In genomic region chr1:32464716-32465540, GRCh38 we compare ENCODE assay signal across 8 cellular contexts. TPM values are rescaled to one million over a fixed set of nuclear protein-coding genes. Genes with fewer than 3 reads are reported as not detected.
DNase-seq lines count a peak whose midpoint lies in the region; ATAC-seq and TF ChIP-seq lines count a peak whose summit lies in the region.

Gene ZBTB8B, plus strand, starts transcription at chr1:32465072. Its CDS starts 5,553 bp downstream, at chr1:32470625.

- H3K4me1 Mint-ChIP-seq in GM23338: peaks cover 3% of the 10 kb centered on the region; the same call in 2 of the 3 replicates
- peaks cover 12% of the 10 kb centered on the region for H3K4me1 Mint-ChIP-seq in activated naive CD8-positive, alpha-beta T cell treated with anti-CD3 and anti-CD28 coated beads for 36 hours
- H3K4me1 Mint-ChIP-seq in neural progenitor cell: peaks cover 10% of the 10 kb centered on the region

- H3K9me3 Mint-ChIP-seq in GM23338 (0 out of 3 replicates have a peak, but pooled peaks cover 3% of the 10 kb centered on the region), neural progenitor cell (no peaks in the 10 kb centered on the region)
- no peaks in the 10 kb centered on the region for H3K9me3 Mint-ChIP-seq in activated naive CD8-positive, alpha-beta T cell treated with anti-CD3 and anti-CD28 coated beads for 36 hours

- TF ChIP-seq CTCF in GM23338 (conservative IDR thresholded peaks at IDR 0.05; ENCODE audit: low read depth in 2 of 2) (no peak), neural progenitor cell (IDR thresholded peaks at IDR 0.05) (no peak), tibial nerve (IDR thresholded peaks at IDR 0.05) (peak in 3 of 5 experiments; percentile 10 to 42 (median 16)), OCI-LY7 (conservative IDR thresholded peaks at IDR 0.05; ENCODE audit: low read length) (no peak)

- H3K4me1 ChIP-seq in GM23338 (ENCODE audit: insufficient read depth): peaks cover 8% of the 10 kb centered on the region; the same call in 1 of the 2 replicates
- H3K4me1 ChIP-seq in neural progenitor cell: peaks cover 8% of the 10 kb centered on the region
- peaks cover 0 to 17% (median 11%) of the 10 kb centered on the region in 4 donors for H3K4me1 ChIP-seq in tibial nerve
- no peaks in the 10 kb centered on the region for H3K4me1 ChIP-seq in OCI-LY7 (ENCODE audit: insufficient read depth, low read length, poor library complexity, severe bottlenecking)

- ATAC-seq in GM23338: peak; percentile 99

- H3K4me2 ChIP-seq in GM23338: peak within 1 kb of the TSS; percentile 88
- H3K4me2 ChIP-seq in neural progenitor cell: peak within 1 kb of the TSS; percentile 88
- no peak within 1 kb of the TSS for H3K4me2 ChIP-seq in OCI-LY7 (ENCODE audit: low read length)

- BruUV-seq in OCI-LY7 (replicated peaks; lab: Mats Ljungman, UMichigan): no TSS peak

- H3K4me3 ChIP-seq in GM23338 (peak within 1 kb of the TSS; percentile 87), neural progenitor cell (peak within 1 kb of the TSS; percentile 73), tibial nerve (peak within 1 kb of the TSS; percentile 25 to 55 (median 39)), OCI-LY7 (ENCODE audit: low read depth, low read length, poor library complexity, severe bottlenecking) (no peak within 1 kb of the TSS)

- intact Hi-C loops in head of caudate nucleus (cut with DNase I): no loop called here
- intact Hi-C loops in OCI-LY7 (cut with micrococcal nuclease; ENCODE audit: unreplicated experiment): no loop called here

- H2AFZ ChIP-seq in GM23338 (peak within 1 kb of the TSS; percentile 94), neural progenitor cell (replicated peaks) (peak within 1 kb of the TSS; percentile 88), OCI-LY7 (ENCODE audit: low read length) (no peak within 1 kb of the TSS)

- CTCF ChIA-PET in OCI-LY7 (lab: Charles Lee; ENCODE audit: unreplicated experiment): no interaction called here

- no peaks in the 10 kb centered on the region for H3K27me3 ChIP-seq in GM23338 (ENCODE audit: insufficient read depth)
- peaks cover 3% of the 10 kb centered on the region for H3K27me3 ChIP-seq in neural progenitor cell
- H3K27me3 ChIP-seq in tibial nerve: peaks cover 0 to 52% of the 10 kb centered on the region in 2 donors

- H3K4me3 Mint-ChIP-seq in GM23338 (peak within 1 kb of the TSS; percentile 98), neural progenitor cell (peak within 1 kb of the TSS; percentile 97)
- H3K4me3 Mint-ChIP-seq in activated naive CD8-positive, alpha-beta T cell treated with anti-CD3 and anti-CD28 coated beads for 36 hours: peak within 1 kb of the TSS; percentile 50

- DNase-seq in GM23338 (ENCODE audit: low spot score): peak; percentile 99
- peak; percentile 100 for DNase-seq in NCI-H774 (lab: John Stamatoyannopoulos, UW)
- peak; percentile 66 for DNase-seq in activated naive CD8-positive, alpha-beta T cell treated with anti-CD3 and anti-CD28 coated beads for 36 hours
- peak; percentile 72 to 92 (median 85) for DNase-seq in head of caudate nucleus
- peak; percentile 98 for DNase-seq in neural progenitor cell (ENCODE audit: low spot score)
- DNase-seq in tibial nerve (ENCODE audit: low spot score in 2 of 2): peak; percentile 22 to 32
- DNase-seq in effector CD4-positive, alpha-beta T cell: no peak
- DNase-seq in OCI-LY7 (ENCODE audit: low spot score): no peak

- no peaks in the 10 kb centered on the region; the same call in 2 of the 3 replicates for H3K36me3 Mint-ChIP-seq in GM23338 (ENCODE audit: low read depth)
- H3K36me3 Mint-ChIP-seq in activated naive CD8-positive, alpha-beta T cell treated with anti-CD3 and anti-CD28 coated beads for 36 hours: no peaks in the 10 kb centered on the region
- no peaks in the 10 kb centered on the region for H3K36me3 Mint-ChIP-seq in neural progenitor cell

- H3K9me3 ChIP-seq in neural progenitor cell (ENCODE audit: low read depth) (no peaks in the 10 kb centered on the region), tibial nerve (peaks cover 0 to 1% (median 0%) of the 10 kb centered on the region in 4 donors), OCI-LY7 (ENCODE audit: low read length) (no peaks in the 10 kb centered on the region)

- H3K27ac ChIP-seq in GM23338 (ENCODE audit: low read depth): 0 out of 2 replicates have a peak within 1 kb of the TSS, but pooled peaks have one; percentile 2
- H3K27ac ChIP-seq in neural progenitor cell: no peak within 1 kb of the TSS
- no peak within 1 kb of the TSS for H3K27ac ChIP-seq in tibial nerve
- H3K27ac ChIP-seq in OCI-LY7 (ENCODE audit: low read depth, low read length, poor library complexity, severe bottlenecking): no peak within 1 kb of the TSS

- POLR2A ChIA-PET in OCI-LY7 (lab: Charles Lee): interaction anchor here (0.6 kb wide), 1 partner anchor 331 kb away, joined by 3 read pairs; no protein-coding TSS in a partner anchor

- H3K9me2 ChIP-seq in GM23338 (ENCODE audit: insufficient read depth): no peaks in the 10 kb centered on the region
- no peaks in the 10 kb centered on the region for H3K9me2 ChIP-seq in OCI-LY7 (ENCODE audit: insufficient read depth, low read length)

- H3K36me3 ChIP-seq in GM23338 (ENCODE audit: insufficient read depth) (no peaks in the 10 kb centered on the region), neural progenitor cell (no peaks in the 10 kb centered on the region), tibial nerve (no peaks in the 10 kb centered on the region), OCI-LY7 (ENCODE audit: insufficient read depth, low read length) (no peaks in the 10 kb centered on the region)

- H3K79me2 ChIP-seq in GM23338 (replicated peaks; ENCODE audit: insufficient read depth): peaks cover 15% of the 10 kb centered on the region
- H3K79me2 ChIP-seq in neural progenitor cell (ENCODE audit: low read depth): peaks cover 23% of the 10 kb centered on the region
- no peaks in the 10 kb centered on the region for H3K79me2 ChIP-seq in OCI-LY7 (ENCODE audit: insufficient read depth, low read depth, low read length)

- no peaks in the 10 kb centered on the region for H3F3A ChIP-seq in GM23338 (replicated peaks; ENCODE audit: low read depth)
- no peaks in the 10 kb centered on the region for H3F3A ChIP-seq in neural progenitor cell (ENCODE audit: low read depth)

- H4K20me1 ChIP-seq in GM23338 (replicated peaks; ENCODE audit: insufficient read depth) (no peaks in the 10 kb centered on the region; the same call in 1 of the 2 replicates), neural progenitor cell (ENCODE audit: low read depth) (no peaks in the 10 kb centered on the region), OCI-LY7 (ENCODE audit: insufficient read depth, low read length) (no peaks in the 10 kb centered on the region)

- 0 to 3% methylated on average over 26 to 60 of the region's 64 CpGs for WGBS in tibial nerve, 2 donors

- H3K9ac ChIP-seq in neural progenitor cell: no peak within 1 kb of the TSS

- no peak within 1 kb of the TSS for H3K27ac Mint-ChIP-seq in GM23338
- H3K27ac Mint-ChIP-seq in activated naive CD8-positive, alpha-beta T cell treated with anti-CD3 and anti-CD28 coated beads for 36 hours: no peak within 1 kb of the TSS
- H3K27ac Mint-ChIP-seq in neural progenitor cell: peak within 1 kb of the TSS; percentile 39

- no peak for TF ChIP-seq POLR2A in tibial nerve (IDR thresholded peaks at IDR 0.05)

- TF ChIP-seq EP300 in tibial nerve (IDR thresholded peaks at IDR 0.05): no peak

- H3K27me3 Mint-ChIP-seq in GM23338 (ENCODE audit: insufficient read depth, low read depth, poor library complexity) (peaks cover 10% of the 10 kb centered on the region), neural progenitor cell (ENCODE audit: insufficient read depth, low read depth) (peaks cover 6% of the 10 kb centered on the region)
- peaks cover 56% of the 10 kb centered on the region for H3K27me3 Mint-ChIP-seq in activated naive CD8-positive, alpha-beta T cell treated with anti-CD3 and anti-CD28 coated beads for 36 hours

TF ChIP-seq in GM23338, 12 proteins besides CTCF, POLR2A, EP300 and RAD21:
- TF ChIP-seq ETS1 (IDR thresholded peaks at IDR 0.05) (peak; percentile 87), ZNF331 (CRISPR knock-in tag; IDR thresholded peaks at IDR 0.05; ENCODE audit: low read depth) (no peak), POLR2AphosphoS5 (IDR thresholded peaks at IDR 0.05; ENCODE audit: low read depth) (peak; percentile 93), CREB1 (CRISPR knock-in tag; IDR thresholded peaks at IDR 0.05; ENCODE audit: low read depth) (peak; percentile 62; the same call in 1 of the 2 replicates), EZH2phosphoT487 (IDR thresholded peaks at IDR 0.05; ENCODE audit: unreplicated experiment) (no peak)

RNA-seq across cellular contexts. Expression of gene ZBTB8B, which starts in this region (rescaled TPM):
- 3.8 and 4.2 TPM in 2 replicates for total RNA-seq in GM23338 (2014; rRNA removed; shearing (Covaris generic))
- polyA plus RNA-seq in GM23338 (2016; fragmentation: Nextera tagmentation; extraction: Ambion mirVana): 0.95 and 1.1 TPM in 2 replicates
- total RNA-seq in activated naive CD8-positive, alpha-beta T cell treated with anti-CD3 and anti-CD28 coated beads for 36 hours: not detected
- total RNA-seq in neural progenitor cell (ENCODE audit: low replicate concordance) (4.2 and 5.6 TPM in 2 replicates), tibial nerve (under 1 TPM in 1 of 4 donors, not detected in 3; 0.21 TPM), OCI-LY7 (2022) (not detected in 2 replicates)
- total RNA-seq in OCI-LY7 (2014; rRNA removed; shearing (Covaris generic)): 0.03 TPM in 1 of 2 replicates, not detected in the other

Comparison
In these comparisons a context has a peak if more than half of its experiments do, and no peak if none do; other contexts are left out.
1. Peak in DNase-seq in activated naive CD8-positive, alpha-beta T cell treated with anti-CD3 and anti-CD28 coated beads for 36 hours; RNA of the gene not detected or under 1 TPM.
2. Peak in DNase-seq and H3K4me3 ChIP-seq in tibial nerve; RNA of the gene not detected or under 1 TPM.
3. DNase-seq: peak in GM23338 (single experiment), NCI-H774 (single experiment), head of caudate nucleus (42 of 42) and neural progenitor cell (single experiment); none in effector CD4-positive, alpha-beta T cell (single experiment) and OCI-LY7 (single experiment).
4. CTCF ChIP-seq: peak in tibial nerve (3 of 5); none in GM23338 (0 of 2), neural progenitor cell (single experiment) and OCI-LY7 (single experiment).
5. Peak in every context shown above with its lines, with median percentiles within 50 percentile points of each other: H3K4me3 Mint-ChIP-seq.